30 cellular contexts compared by ENCODE assay signal in the genomic region with DNA sequence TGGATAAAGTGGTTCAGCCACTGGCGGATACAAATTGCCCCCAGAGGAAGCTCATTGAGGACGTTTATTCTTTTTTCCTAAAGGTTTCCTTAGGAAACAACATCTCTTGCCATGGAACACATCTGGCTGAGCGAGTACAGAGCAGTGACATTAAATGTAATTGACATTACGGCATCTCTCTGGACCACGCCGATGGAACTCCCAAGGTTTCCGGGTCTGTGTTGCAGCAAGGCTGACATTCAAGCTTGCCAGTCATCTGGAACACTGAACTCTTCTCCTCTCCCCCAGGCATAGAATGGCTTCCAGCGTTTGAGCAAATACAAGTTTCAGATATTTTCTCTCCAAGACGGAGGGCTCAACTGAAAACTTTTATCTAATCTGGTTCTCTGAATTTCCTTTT. TPM values are rescaled to one million over a fixed set of nuclear protein-coding genes. Genes with fewer than 3 reads are reported as not detected.
"Had no signal": no experiment of that assay in that cellular context is flagged by ENCODE, and none has a peak within 500 bp of the region (broad histone marks: within the 10 kb centered on the region; RNA-seq: fewer than 3 reads in every experiment).

No MANE protein-coding gene starts in this region.

- H3K4me1 ChIP-seq: breast epithelium, left lung, lower lobe of right lung, suprapubic skin, tibial nerve had no signal

- H3K27me3 Mint-ChIP-seq: dendritic cell treated with granulocyte-macrophage colony-stimulating factor and Interleukin-4, amounts not matched to agents 40 ng/mL and 50 ng/mL, for 4 days had no signal

- H3K4me2 ChIP-seq: smooth muscle cell had no signal

- H3K27me3 ChIP-seq: breast epithelium, left lung, neutrophil, stomach, suprapubic skin, tibial nerve had no signal

- H3K36me3 Mint-ChIP-seq: activated CD4-positive, alpha-beta memory T cell treated with anti-CD3 and anti-CD28 coated beads for 36 hours; stimulated activated naive B cell treated with anti-CD40 and anti-IgM and Interleukin-4, amounts not matched to agents 10 μg/mL and 1 μg/mL and 100 μg/mL, for 72 hours had no signal

- H3K4me1 Mint-ChIP-seq: activated CD4-positive, alpha-beta T cell treated with anti-CD3 and anti-CD28 coated beads, Interleukin-2, amount 10 ng/mL, durations not matched to agents 24 days and 14 days; stimulated activated naive B cell treated with anti-CD40 and anti-IgM and Interleukin-4, amounts not matched to agents 10 μg/mL and 1 μg/mL and 100 μg/mL, for 72 hours had no signal

- H3K27ac ChIP-seq: breast epithelium, epithelial cell of prostate, left lung, lower lobe of right lung, neutrophil, stomach, suprapubic skin, tibial nerve had no signal

- H3K27ac Mint-ChIP-seq: activated CD4-positive, alpha-beta memory T cell treated with anti-CD3 and anti-CD28 coated beads for 36 hours; activated CD4-positive, alpha-beta T cell treated with anti-CD3 and anti-CD28 coated beads, Interleukin-2, amount 10 ng/mL, durations not matched to agents 24 days and 14 days; activated T-cell treated with anti-CD3 and anti-CD28 coated beads, Interleukin-2, amount 50 U/mL, for 24 hours; dendritic cell treated with granulocyte-macrophage colony-stimulating factor and Interleukin-4, amounts not matched to agents 40 ng/mL and 50 ng/mL, for 4 days; nephron; stimulated activated naive B cell treated with anti-CD40 and anti-IgM and Interleukin-4, amounts not matched to agents 10 μg/mL and 1 μg/mL and 100 μg/mL, for 72 hours had no signal

- H3K9me3 ChIP-seq: left lung, lower lobe of right lung, neutrophil, suprapubic skin, tibial nerve had no signal

- H3K4me3 ChIP-seq: breast epithelium, left lung, lower lobe of right lung, smooth muscle cell, stomach, suprapubic skin, tibial nerve had no signal

- H3K9me3 Mint-ChIP-seq: activated CD4-positive, alpha-beta memory T cell treated with anti-CD3 and anti-CD28 coated beads for 36 hours; activated CD4-positive, alpha-beta T cell treated with anti-CD3 and anti-CD28 coated beads, Interleukin-2, amount 10 ng/mL, durations not matched to agents 24 days and 14 days; activated T-cell treated with anti-CD3 and anti-CD28 coated beads, Interleukin-2, amount 50 U/mL, for 24 hours; nephron had no signal

- H3K36me3 ChIP-seq: breast epithelium, left lung, lower lobe of right lung, neutrophil, suprapubic skin, tibial nerve had no signal

- DNase-seq: activated CD4-positive, alpha-beta memory T cell treated with anti-CD3 and anti-CD28 coated beads for 36 hours; activated CD4-positive, alpha-beta T cell treated with anti-CD3 and anti-CD28 coated beads, Interleukin-2, amount 10 ng/mL, durations not matched to agents 24 days and 14 days; activated CD4-positive, CD25-positive, alpha-beta regulatory T cell treated with anti-CD3 and anti-CD28 coated beads, Interleukin-2, amount 50 U/mL, for 72 hours; activated CD8-positive, alpha-beta memory T cell treated with anti-CD3 and anti-CD28 coated beads, Interleukin-2, amount 50 U/mL, for 4 hours; activated gamma-delta T cell treated with Interleukin-2 at 50 U/mL for 16 hours; activated naive CD4-positive, alpha-beta T cell treated with anti-CD3 and anti-CD28 coated beads, Interleukin-2, amount 50 U/mL, for 16 hours; activated T-cell treated with anti-CD3 and anti-CD28 coated beads, Interleukin-2, amount 50 U/mL, for 24 hours; central memory CD4-positive, alpha-beta T cell; effector CD4-positive, alpha-beta T cell; head of caudate nucleus; hippocampal formation; kidney; left lung; lower lobe of right lung; mesendoderm; stimulated activated CD4-positive, alpha-beta T cell treated with anti-CD3 and anti-CD28 coated beads, Interleukin-1b, Interleukin-23, amount 100 ng/mL, for 48 hours; stimulated activated CD4-positive, alpha-beta T cell treated with anti-CD3 and anti-CD28 coated beads, Interleukin-4, amount 100 ng/mL, for 4 hours; stimulated activated CD8-positive, alpha-beta memory T cell treated with anti-CD3 and anti-CD28 coated beads, Interleukin-4, amount 100 ng/mL, for 48 hours; stimulated activated naive B cell treated with anti-CD40 and anti-IgM and Interleukin-4, amounts not matched to agents 10 μg/mL and 1 μg/mL and 100 μg/mL, for 72 hours; stomach; T-helper 2 cell had no signal

- H3K4me3 Mint-ChIP-seq: activated CD4-positive, alpha-beta memory T cell treated with anti-CD3 and anti-CD28 coated beads for 36 hours; activated CD4-positive, alpha-beta T cell treated with anti-CD3 and anti-CD28 coated beads, Interleukin-2, amount 10 ng/mL, durations not matched to agents 24 days and 14 days; activated T-cell treated with anti-CD3 and anti-CD28 coated beads, Interleukin-2, amount 50 U/mL, for 24 hours; dendritic cell treated with granulocyte-macrophage colony-stimulating factor and Interleukin-4, amounts not matched to agents 40 ng/mL and 50 ng/mL, for 4 days; nephron; stimulated activated naive B cell treated with anti-CD40 and anti-IgM and Interleukin-4, amounts not matched to agents 10 μg/mL and 1 μg/mL and 100 μg/mL, for 72 hours had no signal

- ATAC-seq: left lung; lower lobe of right lung; stimulated activated naive B cell treated with anti-CD40 and anti-IgM and Interleukin-4, amounts not matched to agents 10 μg/mL and 1 μg/mL and 100 μg/mL, for 72 hours had no signal

RNA-seq across cellular contexts. Expression of a gene that starts 42.1 kb away (rescaled TPM):
- total RNA-seq: activated CD8-positive, alpha-beta memory T cell treated with anti-CD3 and anti-CD28 coated beads for 36 hours had no signal
